ENCODE assay signal across 10 cellular contexts in genomic region chr5:54440456-54440893, GRCh38. TPM values are rescaled to one million over a fixed set of nuclear protein-coding genes. Genes with fewer than 3 reads are reported as not detected.
DNase-seq lines count a peak whose midpoint lies in the region; ATAC-seq, FAIRE-seq and TF ChIP-seq lines count a peak whose summit lies in the region.
"Had no signal": no experiment of that assay in that cellular context is flagged by ENCODE, and none has a peak within 500 bp of the region (broad histone marks: within the 10 kb centered on the region; RNA-seq: fewer than 3 reads in every experiment).

No MANE protein-coding gene starts in this region.

- WGBS in mammary epithelial cell (ENCODE audit: low coverage, missing lambda C conversion rate): 48% methylated on average over 6 of the region's 6 CpGs

- CTCF ChIA-PET in mammary epithelial cell (lab: Charles Lee; ENCODE audit: low non-redundant PET): interaction anchor here (0.7 kb wide), 1 partner anchor 58 kb away, joined by 4 read pairs; no protein-coding TSS in a partner anchor

- BruUV-seq in mammary epithelial cell (replicated peaks; lab: Mats Ljungman, UMichigan): no TSS peak

- no peaks in the 10 kb centered on the region for H3K4me1 Mint-ChIP-seq in osteocyte (ENCODE audit: unreplicated experiment)

- H4K20me1 ChIP-seq in mammary epithelial cell (ENCODE audit: insufficient read depth, low read length): no peaks in the 10 kb centered on the region

- no peak for FAIRE-seq in kidney (lab: Jason Lieb, UNC)

- H3K9ac ChIP-seq in mammary epithelial cell (ENCODE audit: insufficient read depth, low read length) (no peak overlapping the region), kidney (ENCODE audit: low read length in 2 of 2) (no peak overlapping the region)

- no peak overlapping the region for H3K4me3 Mint-ChIP-seq in osteocyte (ENCODE audit: unreplicated experiment)

- in situ Hi-C loops in mammary epithelial cell (cut with MboI; ENCODE audit: low sequenced_read_pairs in 2 of 2): no loop called here

- no peak overlapping the region for H3K27ac Mint-ChIP-seq in osteocyte (ENCODE audit: unreplicated experiment)

- TF ChIP-seq CTCF in mammary epithelial cell (conservative IDR thresholded peaks at IDR 0.05 in 1 of 2, IDR thresholded peaks at IDR 0.05 in 1 of 2; ENCODE audit: extremely low read depth in 1 of 2, insufficient read depth in 1 of 2, low read depth in 1 of 2, low read length in 2 of 2) (no peak), kidney (IDR thresholded peaks at IDR 0.05; ENCODE audit: borderline replicate concordance, extremely low read depth, insufficient read depth) (no peak), osteocyte (IDR thresholded peaks at IDR 0.05) (no peak)

- H3K4me1 ChIP-seq in mammary epithelial cell (ENCODE audit: insufficient read depth, low read length) (peaks cover 18% of the 10 kb centered on the region), kidney (ENCODE audit: control insufficient read depth in 1 of 2, insufficient read depth in 1 of 2, low read depth in 1 of 2, low read length in 2 of 2) (peaks cover 4 to 12% of the 10 kb centered on the region in 2 donors)

- H3K9me3 Mint-ChIP-seq in osteocyte (ENCODE audit: unreplicated experiment): no peaks in the 10 kb centered on the region

- intact Hi-C loops in mammary epithelial cell (cut with micrococcal nuclease): no loop called here
- intact Hi-C loops in kidney (cut with DNase I): no loop called here

- DNase-seq in mammary epithelial cell (peak; percentile 26), A172 (ENCODE audit: low spot score) (no peak), germinal center (ENCODE audit: low spot score) (no peak), kidney (no peak), osteocyte (ENCODE audit: extremely low spot score, unreplicated experiment) (no peak)
- DNase-seq: T-helper 9 cell had no signal

- no peaks in the 10 kb centered on the region for H3K9me3 ChIP-seq in mammary epithelial cell (replicated peaks; ENCODE audit: insufficient read depth, low read length)
- H3K9me3 ChIP-seq in kidney (ENCODE audit: control insufficient read depth in 1 of 2, low read length in 2 of 2): no peaks in the 10 kb centered on the region

- H3K36me3 ChIP-seq in mammary epithelial cell (ENCODE audit: insufficient read depth, low read length) (no peaks in the 10 kb centered on the region), kidney (ENCODE audit: control insufficient read depth in 1 of 2, insufficient read depth in 2 of 2, low read length in 2 of 2) (no peaks in the 10 kb centered on the region)

- peaks cover 17% of the 10 kb centered on the region for H3K27me3 Mint-ChIP-seq in osteocyte (ENCODE audit: unreplicated experiment)

- no peaks in the 10 kb centered on the region for H3K36me3 Mint-ChIP-seq in osteocyte (ENCODE audit: unreplicated experiment)

- peak overlapping the region; percentile 96 for H2AFZ ChIP-seq in mammary epithelial cell (ENCODE audit: low read depth, low read length)

- peak; percentile 90 for ATAC-seq in GM18498 (IDR thresholded peaks at IDR 0.05; ENCODE audit: unreplicated experiment)
- ATAC-seq in GM21526 (IDR thresholded peaks at IDR 0.05; ENCODE audit: low FRiP score, unreplicated experiment): peak; percentile 95
- ATAC-seq in HG03521 (IDR thresholded peaks at IDR 0.05; ENCODE audit: unreplicated experiment): peak; percentile 74

- dilution Hi-C loops in mammary epithelial cell (cut with HindIII; ENCODE audit: low sequenced_read_pairs): no loop called here

- H3K79me2 ChIP-seq in mammary epithelial cell (ENCODE audit: insufficient read depth, low read length): no peaks in the 10 kb centered on the region

- peak overlapping the region; percentile 65 for H3K4me2 ChIP-seq in mammary epithelial cell (ENCODE audit: insufficient read depth, low read depth, low read length)

- no peak overlapping the region for H3K4me3 ChIP-seq in mammary epithelial cell (replicated peaks in 1 of 3; ENCODE audit: insufficient read depth in 1 of 3, low read depth in 2 of 3, low read length in 3 of 3)
- no peak overlapping the region for H3K4me3 ChIP-seq in kidney (ENCODE audit: low read length in 2 of 2)
- H3K4me3 ChIP-seq: skin epidermis had no signal

- H3K27me3 ChIP-seq in mammary epithelial cell (ENCODE audit: insufficient read depth, low read length): no peaks in the 10 kb centered on the region

- peak overlapping the region; percentile 24 for H3K27ac ChIP-seq in mammary epithelial cell (ENCODE audit: insufficient read depth, low read depth, low read length)
- no peak overlapping the region for H3K27ac ChIP-seq in kidney (ENCODE audit: low read depth in 2 of 2, low read length in 2 of 2)

RNA-seq across cellular contexts. Expression of gene HSPB3, which starts 15.0 kb away (rescaled TPM):
- total RNA-seq in mammary epithelial cell: not detected
- not detected for polyA plus RNA-seq in mammary epithelial cell
- not detected for polyA minus RNA-seq in mammary epithelial cell
- 1.7 and 2.4 TPM in 2 replicates for total RNA-seq in A172 (2014; rRNA removed; shearing (Covaris generic))
- total RNA-seq in kidney: not detected
- polyA plus RNA-seq in kidney (ENCODE audit: insufficient read depth, low read depth, low replicate concordance): not detected
- not detected in 2 replicates for total RNA-seq in osteocyte
